8 cellular contexts compared by ENCODE assay signal in the genomic region with DNA sequence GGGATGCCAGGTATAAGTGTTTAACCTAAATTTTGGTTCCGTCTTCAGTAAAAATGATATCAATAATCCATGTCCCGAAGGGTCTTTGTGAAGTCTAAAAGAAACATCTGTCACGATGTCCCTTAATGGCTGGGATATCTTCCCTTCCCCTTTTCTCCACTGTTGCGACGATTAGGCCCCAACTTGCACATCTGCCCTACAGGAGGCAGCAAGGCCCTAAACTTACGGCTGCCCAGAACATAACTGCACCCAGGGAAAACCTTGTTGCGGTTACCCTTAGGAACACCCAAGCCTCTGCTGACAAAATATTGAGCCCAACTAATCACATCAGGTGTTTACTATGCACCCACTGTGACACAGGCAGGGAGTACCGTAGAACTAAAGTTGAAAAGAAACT. TPM values are rescaled to one million over a fixed set of nuclear protein-coding genes. Genes with fewer than 3 reads are reported as not detected.
A peak's percentile ranks its signal among the peaks of the same experiment; 100 is the strongest.
DNase-seq lines count a peak whose midpoint lies in the region; ATAC-seq and TF ChIP-seq lines count a peak whose summit lies in the region.

No MANE protein-coding gene starts in this region.

- H3K4me3 Mint-ChIP-seq in T-helper 2 cell treated with Interferon-gamma antibody and Interleukin-4, amounts not matched to agents 5 μg/mL and 100 μg/mL, for 36 hours, result peak overlapping the region; percentile 92

- TF ChIP-seq POLR2A in NB4 (IDR thresholded peaks at IDR 0.05; ENCODE audit: extremely low read depth, insufficient read length), result no peak

- H3K27me3 Mint-ChIP-seq in T-helper 2 cell treated with Interferon-gamma antibody and Interleukin-4, amounts not matched to agents 5 μg/mL and 100 μg/mL, for 36 hours (ENCODE audit: low read depth), result no peaks in the 10 kb centered on the region

- H3K36me3 ChIP-seq in muscle layer of duodenum (ENCODE audit: control insufficient read depth in 1 of 2, insufficient read depth in 2 of 2, low read length in 2 of 2), result no peaks in the 10 kb centered on the region

- TF ChIP-seq CTCF in NB4 (IDR thresholded peaks at IDR 0.05; ENCODE audit: low read depth, low read length) (peak; percentile 42), dorsolateral prefrontal cortex (IDR thresholded peaks at IDR 0.05 in 54 of 56, conservative IDR thresholded peaks at IDR 0.05 in 2 of 56; ENCODE audit: low read depth in 1 of 56, partially characterized antibody in 56 of 56) (peak in 2 of 56 donors; percentile 11 to 16)

- no peak for ATAC-seq in HG03439 (IDR thresholded peaks at IDR 0.05; ENCODE audit: unreplicated experiment)
- ATAC-seq in HG02763 (IDR thresholded peaks at IDR 0.05; ENCODE audit: unreplicated experiment), result no peak

- H3K27ac ChIP-seq in dorsolateral prefrontal cortex (peak overlapping the region in 58 of 59 donors; percentile 76 to 98 (median 96)), muscle layer of duodenum (ENCODE audit: low read length) (peak overlapping the region; percentile 57)

- intact Hi-C loops in dorsolateral prefrontal cortex (cut with DNase I), result loop anchor here (5.0 to 10.0 kb wide), 5 partner anchors 59 to 481 kb away; no protein-coding TSS in a partner anchor

- H3K4me3 ChIP-seq in NB4 (ENCODE audit: low read depth, low read length) (peak overlapping the region; percentile 63), dorsolateral prefrontal cortex (peak overlapping the region; percentile 58 to 97 (median 85)), muscle layer of duodenum (ENCODE audit: low read depth in 1 of 2, low read length in 2 of 2) (peak overlapping the region; percentile 45 to 76)

- H3K27me3 ChIP-seq in dorsolateral prefrontal cortex, result no peaks in the 10 kb centered on the region
- no peaks in the 10 kb centered on the region for H3K27me3 ChIP-seq in muscle layer of duodenum (ENCODE audit: low read depth, low read length)

- H3K4me1 ChIP-seq in muscle layer of duodenum (ENCODE audit: control insufficient read depth in 1 of 2, insufficient read depth in 2 of 2, low read length in 2 of 2), result peaks cover 10 to 33% of the 10 kb centered on the region in 2 donors

- H3K36me3 Mint-ChIP-seq in T-helper 2 cell treated with Interferon-gamma antibody and Interleukin-4, amounts not matched to agents 5 μg/mL and 100 μg/mL, for 36 hours (ENCODE audit: low read depth), result peaks cover 16% of the 10 kb centered on the region

- peaks cover 32% of the 10 kb centered on the region for H3K4me1 Mint-ChIP-seq in T-helper 2 cell treated with Interferon-gamma antibody and Interleukin-4, amounts not matched to agents 5 μg/mL and 100 μg/mL, for 36 hours (ENCODE audit: low read depth)

- peak overlapping the region; percentile 96 for H3K27ac Mint-ChIP-seq in T-helper 2 cell treated with Interferon-gamma antibody and Interleukin-4, amounts not matched to agents 5 μg/mL and 100 μg/mL, for 36 hours

- H3K9me3 Mint-ChIP-seq in T-helper 2 cell treated with Interferon-gamma antibody and Interleukin-4, amounts not matched to agents 5 μg/mL and 100 μg/mL, for 36 hours, result no peaks in the 10 kb centered on the region

- DNase-seq in NCI-H2107 treated with DMSO at 0.1 percent for 48 hours (lab: John Stamatoyannopoulos, UW; ENCODE audit: unreplicated experiment) (peak; percentile 17), NCI-H2107 (lab: John Stamatoyannopoulos, UW) (no peak), NB4 (ENCODE audit: low read depth) (peak; percentile 90), dorsolateral prefrontal cortex (no peak)
- no peak for DNase-seq in T-helper 2 cell treated with Interferon-gamma antibody and Interleukin-4, amounts not matched to agents 5 μg/mL and 100 μg/mL, for 36 hours (ENCODE audit: low spot score)

- no peaks in the 10 kb centered on the region for H3K9me3 ChIP-seq in muscle layer of duodenum (ENCODE audit: control insufficient read depth in 1 of 2, low read length in 2 of 2)

RNA-seq across cellular contexts. Expression of a gene that starts 1.2 kb away (rescaled TPM):
- total RNA-seq in dorsolateral prefrontal cortex, result 100 to 1,000 TPM in 65 of 120 experiments, 10 to 100 TPM in 55; 79.4 to 130 (median 101) TPM

Comparison
In these comparisons a context has a peak if more than half of its experiments do, and no peak if none do; other contexts are left out.
1. DNase-seq: peak in NCI-H2107 treated with DMSO at 0.1 percent for 48 hours (single experiment) and NB4 (single experiment); none in NCI-H2107 (single experiment), T-helper 2 cell treated with Interferon-gamma antibody and Interleukin-4, amounts not matched to agents 5 μg/mL and 100 μg/mL, for 36 hours (single experiment) and dorsolateral prefrontal cortex (0 of 10).
2. Peak in every context shown above with its lines, with median percentiles within 50 percentile points of each other: H3K4me3 ChIP-seq.